1 cellular context compared by ENCODE assay signal in genomic region chr4:165289429-165289785, GRCh38.
A peak's percentile ranks its signal among the peaks of the same experiment; 100 is the strongest.
TF ChIP-seq lines count a peak whose summit lies in the region.

No MANE protein-coding gene starts in this region.

TF ChIP-seq in HepG2, 621 proteins besides CTCF, POLR2A, EP300 and RAD21 (continued from another document):
- TF ChIP-seq KIAA2018 (CRISPR knock-in tag; IDR thresholded peaks at IDR 0.05; ENCODE audit: borderline replicate concordance) (no peak), MAFF (IDR thresholded peaks at IDR 0.05; ENCODE audit: low read depth, low read length) (0 out of 2 replicates have a peak, but pooled peaks have one; percentile 29), ZNF614 (CRISPR knock-in tag; IDR thresholded peaks at IDR 0.05; ENCODE audit: borderline replicate concordance) (no peak), GATAD2A (CRISPR knock-in tag; IDR thresholded peaks at IDR 0.05) (no peak), BHLHE40 (IDR thresholded peaks at IDR 0.05; ENCODE audit: low read length) (no peak), NFKB2 (CRISPR knock-in tag; IDR thresholded peaks at IDR 0.05; ENCODE audit: borderline replicate concordance) (no peak), ZNF335 (CRISPR knock-in tag; IDR thresholded peaks at IDR 0.05) (no peak), SNAPC5 (CRISPR knock-in tag; IDR thresholded peaks at IDR 0.05; ENCODE audit: borderline replicate concordance) (no peak), PRMT3 (CRISPR knock-in tag; IDR thresholded peaks at IDR 0.05; ENCODE audit: borderline replicate concordance, low read depth) (no peak), ZNF777 (CRISPR knock-in tag; IDR thresholded peaks at IDR 0.05) (no peak), ZBTB40 (IDR thresholded peaks at IDR 0.05) (0 out of 2 replicates have a peak, but pooled peaks have one; percentile 27), ZBTB40 (CRISPR knock-in tag; IDR thresholded peaks at IDR 0.05) (no peak), HMGA1 (CRISPR knock-in tag; conservative IDR thresholded peaks at IDR 0.05) (no peak), TGIF2 (CRISPR knock-in tag; IDR thresholded peaks at IDR 0.05) (no peak), PATZ1 (CRISPR knock-in tag; IDR thresholded peaks at IDR 0.05) (no peak)
